In genomic region chr12:14279845-14280244, GRCh38 we compare ENCODE assay signal across 22 cellular contexts.
"Had no signal": no experiment of that assay in that cellular context is flagged by ENCODE, and none has a peak within 500 bp of the region (broad histone marks: within the 10 kb centered on the region; RNA-seq: fewer than 3 reads in every experiment).

No MANE protein-coding gene starts in this region.

- H3K27me3 ChIP-seq: cardiac muscle cell, esophagus muscularis mucosa, gastroesophageal sphincter, heart left ventricle, neural progenitor cell, right atrium auricular region, thyroid gland had no signal

- H3K27ac Mint-ChIP-seq: activated CD8-positive, alpha-beta memory T cell treated with anti-CD3 and anti-CD28 coated beads, Interleukin-2, amount 10 ng/mL, durations not matched to agents 7 days and 5 days; activated naive CD8-positive, alpha-beta T cell; dendritic cell treated with granulocyte-macrophage colony-stimulating factor and Interleukin-4, amounts not matched to agents 40 ng/mL and 50 ng/mL, for 4 days; neural progenitor cell; progenitor cell of endocrine pancreas; T-cell had no signal

- H3K4me3 ChIP-seq: cardiac muscle cell, esophagus muscularis mucosa, gastroesophageal sphincter, heart left ventricle, left ventricle myocardium inferior, neural progenitor cell, right atrium auricular region, thyroid gland had no signal

- H3K36me3 Mint-ChIP-seq: T-cell had no signal

- DNase-seq: activated CD4-positive, alpha-beta T cell treated with anti-CD3 and anti-CD28 coated beads, Interleukin-2, amount 50 U/mL, for 4 hours; activated CD4-positive, CD25-positive, alpha-beta regulatory T cell; activated CD8-positive, alpha-beta memory T cell treated with anti-CD3 and anti-CD28 coated beads, Interleukin-2, amount 10 ng/mL, durations not matched to agents 7 days and 5 days; activated effector memory CD4-positive, alpha-beta T cell treated with Interleukin-2 at 50 U/mL for 16 hours; amygdala; effector CD8-positive, alpha-beta T cell; heart left ventricle; left ventricle myocardium inferior; mammary epithelial cell; SK-N-SH; stimulated activated CD4-positive, alpha-beta T cell treated with anti-CD3 and anti-CD28 coated beads, Interleukin-12 subunit alpha, Interleukin-12 subunit beta, amount 100 ng/mL, for 4 hours; stimulated activated CD4-positive, alpha-beta T cell treated with anti-CD3 and anti-CD28 coated beads, Interleukin-2, amount 100 ng/mL, for 24 hours; T-cell; thyroid gland had no signal

- H3K9me3 ChIP-seq: esophagus muscularis mucosa, right atrium auricular region, SK-N-SH, thyroid gland had no signal

- H3K4me1 ChIP-seq: right atrium auricular region, thyroid gland had no signal

- H3K4me3 Mint-ChIP-seq: activated CD8-positive, alpha-beta memory T cell treated with anti-CD3 and anti-CD28 coated beads, Interleukin-2, amount 10 ng/mL, durations not matched to agents 7 days and 5 days; activated naive CD8-positive, alpha-beta T cell; dendritic cell treated with granulocyte-macrophage colony-stimulating factor and Interleukin-4, amounts not matched to agents 40 ng/mL and 50 ng/mL, for 4 days; neural progenitor cell; T-cell had no signal

- H3K36me3 ChIP-seq: cardiac muscle cell, esophagus muscularis mucosa, gastroesophageal sphincter, heart left ventricle, left ventricle myocardium inferior, neural progenitor cell, right atrium auricular region, thyroid gland had no signal

- H3K27me3 Mint-ChIP-seq: activated CD8-positive, alpha-beta memory T cell treated with anti-CD3 and anti-CD28 coated beads, Interleukin-2, amount 10 ng/mL, durations not matched to agents 7 days and 5 days; activated naive CD8-positive, alpha-beta T cell; dendritic cell treated with granulocyte-macrophage colony-stimulating factor and Interleukin-4, amounts not matched to agents 40 ng/mL and 50 ng/mL, for 4 days; progenitor cell of endocrine pancreas; T-cell had no signal

- ATAC-seq: activated CD8-positive, alpha-beta memory T cell treated with anti-CD3 and anti-CD28 coated beads, Interleukin-2, amount 10 ng/mL, durations not matched to agents 7 days and 5 days; gastroesophageal sphincter; heart left ventricle; T-cell had no signal

- H3K27ac ChIP-seq: cardiac muscle cell, esophagus muscularis mucosa, gastroesophageal sphincter, heart left ventricle, left ventricle myocardium inferior, neural progenitor cell, right atrium auricular region, thyroid gland had no signal
